Comparison of ENCODE assay signal across 1 cellular context in genomic region chr20:13784893-13785715, GRCh38.
A peak's percentile ranks its signal among the peaks of the same experiment; 100 is the strongest.
TF ChIP-seq lines count a peak whose summit lies in the region.

Gene ESF1 (minus strand): TSS chr20:13784919. CDS start chr20:13783140, 1,779 bp downstream.
Gene NDUFAF5 (plus strand): TSS chr20:13785028. CDS start chr20:13785069, 41 bp downstream.

TF ChIP-seq in HepG2, 621 proteins besides CTCF, POLR2A, EP300 and RAD21 (continued from another document and continues in another):
- TF ChIP-seq ZNF639 (CRISPR knock-in tag; conservative IDR thresholded peaks at IDR 0.05) = peak; percentile 88
- TF ChIP-seq SOX5 (CRISPR knock-in tag; IDR thresholded peaks at IDR 0.05; ENCODE audit: borderline replicate concordance) = peak; percentile 77
- no peak; the same call in none of the 2 replicates for TF ChIP-seq ZNF34 (CRISPR knock-in tag; IDR thresholded peaks at IDR 0.05; ENCODE audit: borderline replicate concordance)
- peak; percentile 98 for TF ChIP-seq HDAC1 (CRISPR knock-in tag; IDR thresholded peaks at IDR 0.05)
- TF ChIP-seq ZNF589 (CRISPR knock-in tag; conservative IDR thresholded peaks at IDR 0.05) = peak; percentile 99
- TF ChIP-seq GMEB1 (CRISPR knock-in tag; IDR thresholded peaks at IDR 0.05; ENCODE audit: borderline replicate concordance) = peak; percentile 100
- TF ChIP-seq ZNF704 (CRISPR knock-in tag; IDR thresholded peaks at IDR 0.05; ENCODE audit: borderline replicate concordance) = peak; percentile 98; the same call in 1 of the 2 replicates
- TF ChIP-seq TBX2 (CRISPR knock-in tag; IDR thresholded peaks at IDR 0.05; ENCODE audit: borderline replicate concordance) = peak; percentile 97; the same call in 1 of the 2 replicates
- peak; percentile 33 for TF ChIP-seq NFE2 (CRISPR knock-in tag; IDR thresholded peaks at IDR 0.05)
- peak; percentile 94; the same call in 1 of the 2 replicates for TF ChIP-seq ZNF761 (CRISPR knock-in tag; conservative IDR thresholded peaks at IDR 0.05)
- TF ChIP-seq ZNF329 (CRISPR knock-in tag; IDR thresholded peaks at IDR 0.05; ENCODE audit: low read depth) = peak; percentile 88; the same call in 1 of the 2 replicates
- peak; percentile 76 for TF ChIP-seq ZNF3 (CRISPR knock-in tag; IDR thresholded peaks at IDR 0.05)
- TF ChIP-seq RXRB (CRISPR knock-in tag; IDR thresholded peaks at IDR 0.05; ENCODE audit: borderline replicate concordance) = peak; percentile 87
- TF ChIP-seq USF2 (IDR thresholded peaks at IDR 0.05; ENCODE audit: low read depth, low read length) = peak; percentile 98
- peak; percentile 98 for TF ChIP-seq USF2 (CRISPR knock-in tag; IDR thresholded peaks at IDR 0.05; ENCODE audit: borderline replicate concordance)
- TF ChIP-seq ZFP36L2 (CRISPR knock-in tag; IDR thresholded peaks at IDR 0.05) = no peak
- TF ChIP-seq FOXP1 (IDR thresholded peaks at IDR 0.05) = no peak
- peak; percentile 75 for TF ChIP-seq FOXP1 (CRISPR knock-in tag; IDR thresholded peaks at IDR 0.05)
- TF ChIP-seq ZNF143 (CRISPR knock-in tag; IDR thresholded peaks at IDR 0.05) = peak; percentile 97
- peak; percentile 86; the same call in 1 of the 2 replicates for TF ChIP-seq KLF11 (CRISPR knock-in tag; IDR thresholded peaks at IDR 0.05)
- peak; percentile 81 for TF ChIP-seq E2F1 (CRISPR knock-in tag; IDR thresholded peaks at IDR 0.05)
- peak; percentile 98 for TF ChIP-seq NRL (CRISPR knock-in tag; IDR thresholded peaks at IDR 0.05; ENCODE audit: borderline replicate concordance)
- TF ChIP-seq ZNF367 (CRISPR knock-in tag; IDR thresholded peaks at IDR 0.05; ENCODE audit: borderline replicate concordance) = peak; percentile 93; the same call in 1 of the 2 replicates
- peak; percentile 90 for TF ChIP-seq XBP1 (CRISPR knock-in tag; IDR thresholded peaks at IDR 0.05)
- no peak for TF ChIP-seq ZNF260 (CRISPR knock-in tag; IDR thresholded peaks at IDR 0.05; ENCODE audit: borderline replicate concordance, low read depth)
- peak; percentile 99 for TF ChIP-seq PHF5A (CRISPR knock-in tag; IDR thresholded peaks at IDR 0.05; ENCODE audit: low read depth, unreplicated experiment)
- peak; percentile 85 for TF ChIP-seq ZKSCAN5 (CRISPR knock-in tag; IDR thresholded peaks at IDR 0.05)
- TF ChIP-seq ZEB1 (IDR thresholded peaks at IDR 0.05; ENCODE audit: insufficient replicate concordance, low read depth) = no peak
- TF ChIP-seq ZNF576 (CRISPR knock-in tag; IDR thresholded peaks at IDR 0.05) = peak; percentile 58; the same call in 1 of the 2 replicates
- peak; percentile 80 for TF ChIP-seq FOXK2 (IDR thresholded peaks at IDR 0.05)
- peak; percentile 75 for TF ChIP-seq BCL3 (CRISPR knock-in tag; IDR thresholded peaks at IDR 0.05)
- peak; percentile 99 for TF ChIP-seq ASH2L (IDR thresholded peaks at IDR 0.05; ENCODE audit: insufficient read length, low read depth, low read length)
- TF ChIP-seq RARA (CRISPR knock-in tag; IDR thresholded peaks at IDR 0.05) = peak; percentile 91
- TF ChIP-seq POLR2AphosphoS5 (IDR thresholded peaks at IDR 0.05; ENCODE audit: low read depth, low read length) = peak; percentile 76
- TF ChIP-seq ZNF44 (CRISPR knock-in tag; IDR thresholded peaks at IDR 0.05) = no peak; the same call in 1 of the 2 replicates
- TF ChIP-seq ZBTB40 (IDR thresholded peaks at IDR 0.05) = 0 out of 2 replicates have a peak, but pooled peaks have one; percentile 0
- TF ChIP-seq ZBTB40 (CRISPR knock-in tag; IDR thresholded peaks at IDR 0.05) = peak; percentile 96
- TF ChIP-seq ZNF891 (CRISPR knock-in tag; IDR thresholded peaks at IDR 0.05) = peak; percentile 92
- no peak; the same call in 1 of the 2 replicates for TF ChIP-seq POLR2AphosphoS2 (IDR thresholded peaks at IDR 0.05; ENCODE audit: low read depth, low read length)
- peak; percentile 96 for TF ChIP-seq ZNF468 (CRISPR knock-in tag; IDR thresholded peaks at IDR 0.05)
- TF ChIP-seq KDM3A (CRISPR knock-in tag; IDR thresholded peaks at IDR 0.05; ENCODE audit: low read depth) = peak; percentile 94
- peak; percentile 69; the same call in 1 of the 2 replicates for TF ChIP-seq KLF12 (CRISPR knock-in tag; IDR thresholded peaks at IDR 0.05; ENCODE audit: borderline replicate concordance)
- TF ChIP-seq PTBP1 (IDR thresholded peaks at IDR 0.05; ENCODE audit: low read depth, low read length, poor library complexity, severe bottlenecking) = no peak
- TF ChIP-seq NR3C1 (CRISPR knock-in tag; IDR thresholded peaks at IDR 0.05) = no peak
- peak; percentile 85; the same call in 1 of the 2 replicates for TF ChIP-seq TOE1 (CRISPR knock-in tag; IDR thresholded peaks at IDR 0.05)
- TF ChIP-seq GATAD2A (CRISPR knock-in tag; IDR thresholded peaks at IDR 0.05) = peak; percentile 87
- peak; percentile 96 for TF ChIP-seq ZNF333 (CRISPR knock-in tag; IDR thresholded peaks at IDR 0.05; ENCODE audit: borderline replicate concordance)
- TF ChIP-seq PCBP2 (optimal IDR thresholded peaks at IDR 0.05; ENCODE audit: low read depth, low read length, poor library complexity, severe bottlenecking) = no peak
- no peak; the same call in 1 of the 2 replicates for TF ChIP-seq RFX3 (CRISPR knock-in tag; IDR thresholded peaks at IDR 0.05)
- TF ChIP-seq ZNF282 (IDR thresholded peaks at IDR 0.05; ENCODE audit: partially characterized antibody) = no peak
- peak; percentile 96 for TF ChIP-seq ZIK1 (CRISPR knock-in tag; IDR thresholded peaks at IDR 0.05; ENCODE audit: borderline replicate concordance, low read depth)
